ENCODE assay signal across 11 cellular contexts in the genomic region with DNA sequence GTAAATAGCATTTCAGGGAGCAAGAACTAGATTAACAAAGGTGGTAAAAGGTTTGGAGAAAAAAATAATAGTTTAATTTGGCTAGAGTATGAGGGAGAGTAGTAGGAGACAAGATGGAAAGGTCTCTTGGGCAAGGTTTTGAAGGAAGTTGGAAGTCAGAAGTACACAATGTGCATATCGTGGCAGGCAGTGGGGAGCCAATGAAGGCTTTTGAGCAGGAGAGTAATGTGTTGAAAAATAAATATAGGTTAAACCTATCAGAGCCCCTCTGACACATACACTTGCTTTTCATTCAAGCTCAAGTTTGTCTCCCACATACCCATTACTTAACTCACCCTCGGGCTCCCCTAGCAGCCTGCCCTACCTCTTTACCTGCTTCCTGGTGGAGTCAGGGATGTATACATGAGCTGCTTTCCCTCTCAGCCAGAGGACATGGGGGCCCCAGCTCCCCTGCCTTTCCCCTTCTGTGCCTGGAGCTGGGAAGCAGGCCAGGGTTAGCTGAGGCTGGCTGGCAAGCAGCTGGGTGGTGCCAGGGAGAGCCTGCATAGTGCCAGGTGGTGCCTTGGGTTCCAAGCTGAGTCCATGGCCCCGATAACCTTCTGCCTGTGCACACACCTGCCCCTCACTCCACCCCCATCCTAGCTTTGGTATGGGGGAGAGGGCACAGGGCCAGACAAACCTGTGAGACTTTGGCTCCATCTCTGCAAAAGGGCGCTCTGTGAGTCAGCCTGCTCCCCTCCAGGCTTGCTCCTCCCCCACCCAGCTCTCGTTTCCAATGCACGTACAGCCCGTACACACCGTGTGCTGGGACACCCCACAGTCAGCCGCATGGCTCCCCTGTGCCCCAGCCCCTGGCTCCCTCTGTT. TPM values are rescaled to one million over a fixed set of nuclear protein-coding genes. Genes with fewer than 3 reads are reported as not detected.
DNase-seq lines count a peak whose midpoint lies in the region; ATAC-seq and TF ChIP-seq lines count a peak whose summit lies in the region.
"Had no signal": no experiment of that assay in that cellular context is flagged by ENCODE, and none has a peak within 500 bp of the region (broad histone marks: within the 10 kb centered on the region; RNA-seq: fewer than 3 reads in every experiment).

A gene (plus strand): TSS at position 797 of the 866 bp plus-strand sequence. CDS start 32 bp downstream, at position 829.

- H3K9me3 ChIP-seq in right cardiac atrium (ENCODE audit: control insufficient read depth, low read length): no peaks in the 10 kb centered on the region

- peak within 1 kb of the TSS; percentile 40 for H3K4me3 Mint-ChIP-seq in stimulated activated effector memory CD8-positive, alpha-beta T cell treated with anti-CD3 and anti-CD28 coated beads, Interleukin-12 subunit alpha, Interleukin-12 subunit beta, amount 100 ng/mL, for 72 hours

- intact Hi-C loops in right cardiac atrium (cut with DNase I): no loop called here

- peaks cover 16% of the 10 kb centered on the region for H3K4me1 Mint-ChIP-seq in stimulated activated effector memory CD8-positive, alpha-beta T cell treated with anti-CD3 and anti-CD28 coated beads, Interleukin-12 subunit alpha, Interleukin-12 subunit beta, amount 100 ng/mL, for 72 hours

- CTCF ChIA-PET in RWPE1 (lab: Yijun Ruan, JAX): interaction anchor here (0.6 to 1.6 kb wide), 5 partner anchors 23 to 223 kb away, joined by 3 to 5 read pairs (median 4); no protein-coding TSS in a partner anchor

- H3K27ac ChIP-seq in RWPE1: peak within 1 kb of the TSS; percentile 65
- no peak within 1 kb of the TSS for H3K27ac ChIP-seq in right cardiac atrium (ENCODE audit: low read length)

- peak; percentile 66 for DNase-seq in HT-29 (ENCODE audit: low spot score)
- DNase-seq in RWPE1 (ENCODE audit: low spot score): peak; percentile 60
- DNase-seq in right cardiac atrium: peak in 1 of 3 donors; percentile 55
- no peak for DNase-seq in stimulated activated effector memory CD8-positive, alpha-beta T cell treated with anti-CD3 and anti-CD28 coated beads, Interleukin-12 subunit alpha, Interleukin-12 subunit beta, amount 100 ng/mL, for 72 hours (ENCODE audit: low spot score in 2 of 2)
- no peak for DNase-seq in AG08396 (ENCODE audit: low spot score)
- no peak for DNase-seq in activated CD4-positive, CD25-positive, alpha-beta regulatory T cell treated with anti-CD3 and anti-CD28 coated beads, Interleukin-2, amount 50 U/mL, for 72 hours
- DNase-seq in GF-D8 (lab: John Stamatoyannopoulos, UW): no peak
- DNase-seq: NCI-H187 had no signal

- H3K27me3 ChIP-seq in right cardiac atrium (ENCODE audit: control insufficient read depth, insufficient read depth): no peaks in the 10 kb centered on the region
- H3K27me3 ChIP-seq: dorsolateral prefrontal cortex had no signal

- H3K27ac Mint-ChIP-seq in stimulated activated effector memory CD8-positive, alpha-beta T cell treated with anti-CD3 and anti-CD28 coated beads, Interleukin-12 subunit alpha, Interleukin-12 subunit beta, amount 100 ng/mL, for 72 hours: peak within 1 kb of the TSS; percentile 3

- H3K36me3 Mint-ChIP-seq in stimulated activated effector memory CD8-positive, alpha-beta T cell treated with anti-CD3 and anti-CD28 coated beads, Interleukin-12 subunit alpha, Interleukin-12 subunit beta, amount 100 ng/mL, for 72 hours: peaks cover 5% of the 10 kb centered on the region

- POLR2A ChIA-PET in RWPE1 (lab: Yijun Ruan, JAX; ENCODE audit: low non-redundant PET): interaction anchor here (1.5 kb wide), 1 partner anchor 8 kb away, joined by 6 read pairs; a partner anchor contains a TSS

- no peaks in the 10 kb centered on the region for H3K9me3 Mint-ChIP-seq in stimulated activated effector memory CD8-positive, alpha-beta T cell treated with anti-CD3 and anti-CD28 coated beads, Interleukin-12 subunit alpha, Interleukin-12 subunit beta, amount 100 ng/mL, for 72 hours

- peak; percentile 36 to 46 for ATAC-seq in right cardiac atrium
- peak; percentile 29 for ATAC-seq in stimulated activated effector memory CD8-positive, alpha-beta T cell treated with anti-CD3 and anti-CD28 coated beads, Interleukin-12 subunit alpha, Interleukin-12 subunit beta, amount 100 ng/mL, for 72 hours
- ATAC-seq: GM12878 had no signal

- WGBS in right cardiac atrium: 53% methylated on average over 9 of the region's 9 CpGs

- TF ChIP-seq CTCF in RWPE1 (conservative IDR thresholded peaks at IDR 0.05; ENCODE audit: low read depth): no peak

- peaks cover 6% of the 10 kb centered on the region for H3K4me1 ChIP-seq in right cardiac atrium (ENCODE audit: control insufficient read depth, insufficient read depth, low read length)

- no peak within 1 kb of the TSS for H3K4me3 ChIP-seq in right cardiac atrium (ENCODE audit: low read length)
- H3K4me3 ChIP-seq: GM12878 had no signal

RNA-seq across cellular contexts. Expression of the gene that starts here (rescaled TPM):
- total RNA-seq in HT-29 (2014; rRNA removed; shearing (Covaris generic)): 82.8 and 95.4 TPM in 2 replicates
- total RNA-seq in right cardiac atrium: 1 to 10 TPM in 3 of 4 donors, not detected in 1; 1.0 to 1.2 (median 1.1) TPM
- 1.4 TPM for polyA plus RNA-seq in right cardiac atrium
- total RNA-seq: lung microvascular endothelial cell had no signal

Comparison
In these comparisons a context has a peak if more than half of its experiments do, and no peak if none do; other contexts are left out.
1. RNA of the gene that starts here (total RNA-seq): 82.8 to 95.4 TPM in HT-29; 1.0 to 1.2 TPM in right cardiac atrium; every median in the first group is over 10 times any median in the second.
2. DNase-seq: peak in HT-29 (single experiment) and RWPE1 (single experiment); none in stimulated activated effector memory CD8-positive, alpha-beta T cell treated with anti-CD3 and anti-CD28 coated beads, Interleukin-12 subunit alpha, Interleukin-12 subunit beta, amount 100 ng/mL, for 72 hours (0 of 2), AG08396 (single experiment), activated CD4-positive, CD25-positive, alpha-beta regulatory T cell treated with anti-CD3 and anti-CD28 coated beads, Interleukin-2, amount 50 U/mL, for 72 hours (single experiment) and GF-D8 (single experiment).